9 cellular contexts compared by ENCODE assay signal in the genomic region with DNA sequence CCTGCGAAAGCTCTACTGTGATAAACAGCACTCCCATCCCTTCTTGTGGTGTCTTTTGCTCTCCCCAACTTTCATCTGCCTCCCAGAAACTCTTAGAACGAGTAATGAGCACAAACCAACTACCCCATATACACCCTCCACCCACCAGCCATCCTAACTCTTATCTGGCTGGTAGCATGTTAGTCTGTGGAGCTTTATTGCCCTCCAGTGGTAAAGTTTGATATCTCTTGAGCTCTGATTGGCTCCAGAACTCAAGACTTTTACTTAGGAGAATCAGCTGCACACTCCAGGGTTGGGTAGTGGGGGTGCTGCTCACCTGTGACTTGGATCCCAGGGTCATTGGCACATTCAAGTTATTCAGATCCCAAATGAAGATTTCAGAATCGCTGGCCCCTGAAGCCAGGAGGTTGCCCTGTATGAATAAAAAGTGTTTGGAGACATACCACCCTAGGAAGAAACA. TPM values are rescaled to one million over a fixed set of nuclear protein-coding genes. Genes with fewer than 3 reads are reported as not detected.
A peak's percentile ranks its signal among the peaks of the same experiment; 100 is the strongest.
DNase-seq lines count a peak whose midpoint lies in the region; ATAC-seq and TF ChIP-seq lines count a peak whose summit lies in the region.
"Had no signal": no experiment of that assay in that cellular context is flagged by ENCODE, and none has a peak within 500 bp of the region (broad histone marks: within the 10 kb centered on the region; RNA-seq: fewer than 3 reads in every experiment).

No MANE protein-coding gene starts in this region.

- no peaks in the 10 kb centered on the region for H4K20me1 ChIP-seq in SK-N-SH (ENCODE audit: insufficient read depth)

- H3K9me2 ChIP-seq in SK-N-SH = no peaks in the 10 kb centered on the region

- H3K4me2 ChIP-seq in SK-N-SH (no peak overlapping the region), mesenchymal stem cell (ENCODE audit: low read length, poor library complexity, severe bottlenecking) (no peak overlapping the region)

- H3K4me1 ChIP-seq in SK-N-SH (ENCODE audit: control insufficient read depth in 1 of 2, insufficient read depth in 2 of 2, low read depth in 1 of 2, low read length in 1 of 2) (peaks cover 0 to 15% of the 10 kb centered on the region in 2 experiments; a peak in 2 of 4 replicates), mesenchymal stem cell (ENCODE audit: control insufficient read depth, insufficient read depth, low read depth, low read length) (peaks cover 4% of the 10 kb centered on the region)

- H2BK120ac ChIP-seq in mesenchymal stem cell (ENCODE audit: low read depth, low read length) = no peak overlapping the region

- POLR2A ChIA-PET in SK-N-SH (lab: Yijun Ruan, JAX) = interaction anchor here (0.7 kb wide), 1 partner anchor 27 kb away, joined by 3 read pairs; no protein-coding TSS in a partner anchor

- TF ChIP-seq CTCF in SK-N-SH (IDR thresholded peaks at IDR 0.05) = peak; percentile 81

- no peak overlapping the region for H3K18ac ChIP-seq in mesenchymal stem cell (ENCODE audit: low read depth in 1 of 2, low read length in 2 of 2)

- H3K27ac ChIP-seq in SK-N-SH (ENCODE audit: low read depth in 2 of 2, low read length in 1 of 2) (no peak overlapping the region), mesenchymal stem cell (ENCODE audit: low read length, poor library complexity, severe bottlenecking) (no peak overlapping the region)

- 38% methylated on average over 3 of the region's 3 CpGs for WGBS in SK-N-SH (ENCODE audit: low lambda C conversion rate)
- 42% methylated on average over 3 of the region's 3 CpGs for WGBS in mesenchymal stem cell

- no peak overlapping the region for H4K91ac ChIP-seq in mesenchymal stem cell (ENCODE audit: low read length)

- no peak overlapping the region for H2AK5ac ChIP-seq in mesenchymal stem cell (ENCODE audit: low read length, severe bottlenecking)

- H4K8ac ChIP-seq in mesenchymal stem cell (ENCODE audit: low read length) = no peak overlapping the region

- ATAC-seq in HG02970 (IDR thresholded peaks at IDR 0.05; ENCODE audit: low FRiP score, unreplicated experiment) = no peak

- no peak overlapping the region for H3K14ac ChIP-seq in mesenchymal stem cell (ENCODE audit: low read length in 2 of 2)

- CTCF ChIA-PET in SK-N-SH (lab: Yijun Ruan, JAX) = interaction anchor here (0.7 to 14.3 kb wide), 37 partner anchors 9 to 663 kb away, joined by 3 to 150 read pairs (median 5); partner anchors contain the start of genes HIF1AN, PKD2L1 and SEC31B

- no peak overlapping the region for H3K23ac ChIP-seq in mesenchymal stem cell (ENCODE audit: low read length in 2 of 2)

- no peak for TF ChIP-seq EP300 in SK-N-SH (IDR thresholded peaks at IDR 0.05; ENCODE audit: borderline replicate concordance in 1 of 2, low read depth in 1 of 2, low read length in 1 of 2)

- no peaks in the 10 kb centered on the region for H3K27me3 ChIP-seq in SK-N-SH (ENCODE audit: insufficient read depth)
- peaks cover 0 to 23% of the 10 kb centered on the region in 2 experiments for H3K27me3 ChIP-seq in mesenchymal stem cell (ENCODE audit: control insufficient read depth in 1 of 2, insufficient read depth in 1 of 2, low read length in 2 of 2)

- H3K79me2 ChIP-seq in SK-N-SH (ENCODE audit: insufficient read depth) = no peaks in the 10 kb centered on the region

- in situ Hi-C loops in T47D (cut with HindIII; ENCODE audit: low pct_unique_long_range_greater_than_20kb, low sequenced_read_pairs) = no loop called here

- DNase-seq in SIG-M5 treated with dmso at 0.1 percent for 504 hours (lab: John Stamatoyannopoulos, UW; ENCODE audit: unreplicated experiment) (peak; percentile 44), SIG-M5 (lab: John Stamatoyannopoulos, UW) (no peak), HT1080 (ENCODE audit: low read depth) (peak; percentile 57), SK-N-SH (peak; percentile 70), T47D (ENCODE audit: low read depth in 1 of 2, low spot score in 1 of 2) (peak; percentile 55 to 68), mesenchymal stem cell (peak; percentile 72), T-helper 9 cell (no peak)

- peak; percentile 94 for TF ChIP-seq RAD21 in SK-N-SH (IDR thresholded peaks at IDR 0.05; ENCODE audit: low read length)

- H3K4me3 ChIP-seq in SK-N-SH (ENCODE audit: low read depth in 2 of 2, low read length in 1 of 2) (no peak overlapping the region), mesenchymal stem cell (ENCODE audit: insufficient read depth in 1 of 2, low read depth in 1 of 2, low read length in 2 of 2) (no peak overlapping the region)

- peaks cover 0 to 2% of the 10 kb centered on the region in 2 experiments for H3K36me3 ChIP-seq in SK-N-SH (replicated peaks in 1 of 2; ENCODE audit: control insufficient read depth in 1 of 2, insufficient read depth in 2 of 2, low read length in 1 of 2)
- H3K36me3 ChIP-seq in mesenchymal stem cell (ENCODE audit: control insufficient read depth in 1 of 2, insufficient read depth in 2 of 2, low read depth in 1 of 2, low read length in 2 of 2) = peaks cover 14 to 23% of the 10 kb centered on the region in 2 experiments

- no peak overlapping the region for H3K9ac ChIP-seq in SK-N-SH
- no peak overlapping the region for H3K9ac ChIP-seq in mesenchymal stem cell (ENCODE audit: low read length)

- H3F3A ChIP-seq in SK-N-SH (replicated peaks; ENCODE audit: insufficient read depth) = no peaks in the 10 kb centered on the region

- H3K9me3 ChIP-seq in SK-N-SH (no peaks in the 10 kb centered on the region), mesenchymal stem cell (ENCODE audit: control insufficient read depth, low read length) (no peaks in the 10 kb centered on the region)

- H3K4ac ChIP-seq in mesenchymal stem cell (ENCODE audit: low read depth in 1 of 2, low read length in 2 of 2) = no peak overlapping the region

- H2BK15ac ChIP-seq in mesenchymal stem cell (ENCODE audit: low read depth, poor library complexity, severe bottlenecking) = no peak overlapping the region

- H2AFZ ChIP-seq in SK-N-SH (ENCODE audit: low read depth) = no peak overlapping the region
- H2AFZ ChIP-seq in mesenchymal stem cell (ENCODE audit: low read depth, low read length) = no peak overlapping the region

- no peak overlapping the region for H2BK12ac ChIP-seq in mesenchymal stem cell (ENCODE audit: low read length in 2 of 2)

- H2BK5ac ChIP-seq in mesenchymal stem cell (ENCODE audit: low read depth, low read length, poor library complexity, severe bottlenecking) = no peak overlapping the region

- no peaks in the 10 kb centered on the region for H3K79me1 ChIP-seq in mesenchymal stem cell (replicated peaks; ENCODE audit: low read length, poor library complexity, severe bottlenecking)

TF ChIP-seq in SK-N-SH, 30 proteins besides CTCF, POLR2A, EP300 and RAD21:
- no peak for TF ChIP-seq GATA2 (CRISPR knock-in tag; IDR thresholded peaks at IDR 0.05)
- TF ChIP-seq FOSL2 (IDR thresholded peaks at IDR 0.05; ENCODE audit: borderline replicate concordance, low read depth) = no peak
- 0 out of 2 replicates have a peak, but pooled peaks have one; percentile 15 for TF ChIP-seq RCOR1 (IDR thresholded peaks at IDR 0.05; ENCODE audit: low read length)
- no peak for TF ChIP-seq EZH2phosphoT487 (IDR thresholded peaks at IDR 0.05; ENCODE audit: borderline replicate concordance, low read depth)
- no peak for TF ChIP-seq CHD2 (IDR thresholded peaks at IDR 0.05; ENCODE audit: low read length, partially characterized antibody)
- TF ChIP-seq, protein P1, sequence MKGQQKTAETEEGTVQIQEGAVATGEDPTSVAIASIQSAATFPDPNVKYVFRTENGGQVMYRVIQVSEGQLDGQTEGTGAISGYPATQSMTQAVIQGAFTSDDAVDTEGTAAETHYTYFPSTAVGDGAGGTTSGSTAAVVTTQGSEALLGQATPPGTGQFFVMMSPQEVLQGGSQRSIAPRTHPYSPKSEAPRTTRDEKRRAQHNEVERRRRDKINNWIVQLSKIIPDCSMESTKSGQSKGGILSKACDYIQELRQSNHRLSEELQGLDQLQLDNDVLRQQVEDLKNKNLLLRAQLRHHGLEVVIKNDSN (IDR thresholded peaks at IDR 0.05; ENCODE audit: borderline replicate concordance, low read depth) = no peak
- no peak for TF ChIP-seq SIN3A (IDR thresholded peaks at IDR 0.05; ENCODE audit: borderline replicate concordance, low read depth, low read length)
- TF ChIP-seq SMC3 (IDR thresholded peaks at IDR 0.05; ENCODE audit: low read depth, low read length) = peak; percentile 76

RNA-seq across cellular contexts. Expression of gene SEC31B, which starts 10.9 kb away (rescaled TPM):
- 0.93 and 1.9 TPM in 2 replicates for total RNA-seq in HT1080 (2014; rRNA removed; shearing (Covaris generic))
- polyA plus RNA-seq in HT1080 (2015; cell fraction: cytosol; rRNA removed) = 0.33 and 0.67 TPM in 2 replicates
- 40.9 and 42.1 TPM in 2 replicates for polyA plus RNA-seq in HT1080 (2015; cell fraction: nucleus; rRNA removed)
- polyA plus RNA-seq in SK-N-SH (2012; rRNA removed) = 8.8 and 15.5 TPM in 2 replicates
- 1.3 and 1.4 TPM in 2 replicates for polyA plus RNA-seq in SK-N-SH (2012; cell fraction: cytosol; rRNA removed)
- 99.1 and 129 TPM in 2 replicates for polyA plus RNA-seq in SK-N-SH (2012; cell fraction: nucleus; rRNA removed)
- polyA plus RNA-seq in mesenchymal stem cell (2013, experiment 1 of 2) = 3.5 TPM
- polyA plus RNA-seq in mesenchymal stem cell (2013, experiment 2 of 2) = 3.2 TPM

RNA-seq across cellular contexts. Expression of gene NDUFB8, which starts 20.9 kb away (rescaled TPM):
- total RNA-seq in HT1080 (2014; rRNA removed; shearing (Covaris generic)) = 239 and 289 TPM in 2 replicates
- 184 and 229 TPM in 2 replicates for polyA plus RNA-seq in HT1080 (2015; cell fraction: cytosol; rRNA removed)
- 97.1 and 141 TPM in 2 replicates for polyA plus RNA-seq in HT1080 (2015; cell fraction: nucleus; rRNA removed)
- polyA plus RNA-seq in SK-N-SH (2012; rRNA removed) = 340 and 368 TPM in 2 replicates
- 246 and 295 TPM in 2 replicates for polyA plus RNA-seq in SK-N-SH (2012; cell fraction: cytosol; rRNA removed)
- 159 and 228 TPM in 2 replicates for polyA plus RNA-seq in SK-N-SH (2012; cell fraction: nucleus; rRNA removed)
- 333 TPM for polyA plus RNA-seq in mesenchymal stem cell (2013, experiment 1 of 2)
- polyA plus RNA-seq in mesenchymal stem cell (2013, experiment 2 of 2) = 343 TPM

RNA-seq across cellular contexts. Expression of gene HIF1AN, which starts 27.0 kb away (rescaled TPM):
- 9.0 and 9.8 TPM in 2 replicates for total RNA-seq in HT1080 (2014; rRNA removed; shearing (Covaris generic))
- polyA plus RNA-seq in HT1080 (2015; cell fraction: cytosol; rRNA removed) = 19.5 and 21.9 TPM in 2 replicates
- polyA plus RNA-seq in HT1080 (2015; cell fraction: nucleus; rRNA removed) = 34.0 and 35.5 TPM in 2 replicates
- polyA plus RNA-seq in SK-N-SH (2012; rRNA removed) = 8.1 and 11.0 TPM in 2 replicates
- 8.0 and 10.1 TPM in 2 replicates for polyA plus RNA-seq in SK-N-SH (2012; cell fraction: cytosol; rRNA removed)
- polyA plus RNA-seq in SK-N-SH (2012; cell fraction: nucleus; rRNA removed) = 13.2 and 20.0 TPM in 2 replicates
- polyA plus RNA-seq in mesenchymal stem cell (2013, experiment 1 of 2) = 20.0 TPM
- 20.1 TPM for polyA plus RNA-seq in mesenchymal stem cell (2013, experiment 2 of 2)

RNA-seq across cellular contexts. Expression of gene WNT8B, which starts 45.9 kb away (rescaled TPM):
- not detected in 2 replicates for total RNA-seq in HT1080 (2014; rRNA removed; shearing (Covaris generic))
- not detected in 2 replicates for polyA plus RNA-seq in HT1080 (2015; cell fraction: cytosol; rRNA removed)
- polyA plus RNA-seq in HT1080 (2015; cell fraction: nucleus; rRNA removed) = not detected in 2 replicates
- polyA plus RNA-seq in SK-N-SH (2012; rRNA removed) = 0.18 and 0.28 TPM in 2 replicates
- polyA plus RNA-seq in SK-N-SH (2012; cell fraction: cytosol; rRNA removed) = 0.14 and 0.18 TPM in 2 replicates
- polyA plus RNA-seq in SK-N-SH (2012; cell fraction: nucleus; rRNA removed) = 0.35 and 0.38 TPM in 2 replicates
- not detected for polyA plus RNA-seq in mesenchymal stem cell (2013, experiment 1 of 2)
- polyA plus RNA-seq in mesenchymal stem cell (2013, experiment 2 of 2) = not detected
- total RNA-seq: glomerular endothelial cell had no signal

Comparison
In these comparisons a context has a peak if more than half of its experiments do, and no peak if none do; other contexts are left out.
1. DNase-seq: peak in SIG-M5 treated with dmso at 0.1 percent for 504 hours (single experiment), HT1080 (single experiment), SK-N-SH (single experiment), T47D (2 of 2) and mesenchymal stem cell (single experiment); none in SIG-M5 (single experiment) and T-helper 9 cell (single experiment).